10 cellular contexts compared by ENCODE assay signal in genomic region chr2:235432741-235433520, GRCh38.
DNase-seq lines count a peak whose midpoint lies in the region; ATAC-seq and TF ChIP-seq lines count a peak whose summit lies in the region.
"Had no signal": no experiment of that assay in that cellular context is flagged by ENCODE, and none has a peak within 500 bp of the region (broad histone marks: within the 10 kb centered on the region; RNA-seq: fewer than 3 reads in every experiment).

No MANE protein-coding gene starts in this region.

- H4K20me1 ChIP-seq in GM23248 (ENCODE audit: insufficient read depth): no peaks in the 10 kb centered on the region

- H3K79me2 ChIP-seq in GM23248 (ENCODE audit: insufficient read depth): no peaks in the 10 kb centered on the region

- H3K27me3 ChIP-seq in GM23248 (replicated peaks; ENCODE audit: insufficient read depth): no peaks in the 10 kb centered on the region; the same call in 1 of the 2 replicates
- H3K27me3 ChIP-seq in left lung: no peaks in the 10 kb centered on the region
- H3K27me3 ChIP-seq in spleen (replicated peaks in 1 of 7): no peaks in the 10 kb centered on the region

- H3F3A ChIP-seq in GM23248 (ENCODE audit: insufficient read depth): no peaks in the 10 kb centered on the region

- ATAC-seq in left lung: peak; percentile 46
- ATAC-seq in HG03039 (IDR thresholded peaks at IDR 0.05; ENCODE audit: unreplicated experiment): no peak
- ATAC-seq in SK-N-SH treated with all-trans-retinoic acid at 6 μM for 48 hours: no peak

- H3K4me3 ChIP-seq in GM23248 (no peak overlapping the region), left lung (no peak overlapping the region), spleen (no peak overlapping the region)

- 68% methylated on average over 17 of the region's 17 CpGs for WGBS in GM23248 (ENCODE audit: low coverage in 1 of 2, low lambda C conversion rate in 2 of 2, missing lambda C conversion rate in 2 of 2), 2 experiments
- WGBS in spleen, 5 donors: 55 to 74% (median 56%) methylated on average over 17 of the region's 17 CpGs

- no peak for TF ChIP-seq POLR2A in spleen (IDR thresholded peaks at IDR 0.05)

- no peak overlapping the region for H3K27ac ChIP-seq in GM23248
- peak overlapping the region; percentile 31 to 51 for H3K27ac ChIP-seq in left lung
- H3K27ac ChIP-seq in spleen: peak overlapping the region; percentile 53 to 88 (median 80)

- no peaks in the 10 kb centered on the region for H3K9me2 ChIP-seq in GM23248 (ENCODE audit: insufficient read depth)

- H2AFZ ChIP-seq in GM23248: peak overlapping the region; percentile 72

- H3K36me3 ChIP-seq in GM23248 (ENCODE audit: low read depth) (no peaks in the 10 kb centered on the region), left lung (no peaks in the 10 kb centered on the region), spleen (no peaks in the 10 kb centered on the region)

- in situ Hi-C loops in GM23248 (cut with MboI): no loop called here

- H3K9ac ChIP-seq in GM23248: no peak overlapping the region

- H3K4me2 ChIP-seq in GM23248 (ENCODE audit: unreplicated experiment): no peak overlapping the region

- TF ChIP-seq CTCF in left lung (IDR thresholded peaks at IDR 0.05): no peak
- TF ChIP-seq CTCF in spleen (IDR thresholded peaks at IDR 0.05 in 8 of 11, conservative IDR thresholded peaks at IDR 0.05 in 3 of 11): no peak

- intact Hi-C loops in left lung (cut with DNase I) (no loop called here), spleen (cut with DNase I; ENCODE audit: low total_unique reads) (no loop called here)

- peaks cover 10% of the 10 kb centered on the region; the same call in 1 of the 2 replicates for H3K4me1 ChIP-seq in GM23248 (ENCODE audit: insufficient read depth)
- no peaks in the 10 kb centered on the region for H3K4me1 ChIP-seq in left lung
- H3K4me1 ChIP-seq in spleen: peaks cover 0 to 28% (median 13%) of the 10 kb centered on the region in 6 donors

- no peak for DNase-seq in GM23248
- peak; percentile 56 for DNase-seq in cerebellar cortex (ENCODE audit: low spot score)
- DNase-seq in left lung: no peak
- peak; percentile 74 for DNase-seq in spleen
- DNase-seq in NCI-H128 (lab: John Stamatoyannopoulos, UW; ENCODE audit: unreplicated experiment): no peak
- no peak for DNase-seq in NCI-H1436 treated with DMSO at 0.1 percent for 48 hours (lab: John Stamatoyannopoulos, UW)
- DNase-seq: activated CD8-positive, alpha-beta memory T cell treated with anti-CD3 and anti-CD28 coated beads for 24 hours; NCI-H1048 had no signal

- H3K9me3 ChIP-seq in GM23248 (ENCODE audit: low read depth) (no peaks in the 10 kb centered on the region), left lung (no peaks in the 10 kb centered on the region), spleen (no peaks in the 10 kb centered on the region)

TF ChIP-seq in SK-N-SH treated with all-trans-retinoic acid at 6 μM for 48 hours, 23 proteins besides CTCF, POLR2A, EP300 and RAD21:
- no peak for TF ChIP-seq GLIS3 (CRISPR knock-in tag; IDR thresholded peaks at IDR 0.05)
- TF ChIP-seq SNAI2 (CRISPR knock-in tag; IDR thresholded peaks at IDR 0.05): no peak
- no peak for TF ChIP-seq TOX (CRISPR knock-in tag; IDR thresholded peaks at IDR 0.05; ENCODE audit: borderline replicate concordance)
- TF ChIP-seq ZNF70 (CRISPR knock-in tag; IDR thresholded peaks at IDR 0.05): no peak
- TF ChIP-seq CREB5 (CRISPR knock-in tag; IDR thresholded peaks at IDR 0.05; ENCODE audit: low read depth): no peak
- no peak for TF ChIP-seq TCF4 (CRISPR knock-in tag; IDR thresholded peaks at IDR 0.05; ENCODE audit: borderline replicate concordance)
- no peak for TF ChIP-seq ZFP30 (CRISPR knock-in tag; IDR thresholded peaks at IDR 0.05)
- no peak for TF ChIP-seq ISL1 (CRISPR knock-in tag; IDR thresholded peaks at IDR 0.05)
- no peak for TF ChIP-seq POU6F1 (CRISPR knock-in tag; IDR thresholded peaks at IDR 0.05; ENCODE audit: borderline replicate concordance, low read depth)
- no peak for TF ChIP-seq ZNF8 (CRISPR knock-in tag; IDR thresholded peaks at IDR 0.05)

Comparison
In these comparisons a context has a peak if more than half of its experiments do, and no peak if none do; other contexts are left out.
1. DNase-seq: peak in cerebellar cortex (single experiment) and spleen (single experiment); none in GM23248 (single experiment), left lung (0 of 2), NCI-H128 (single experiment) and NCI-H1436 treated with DMSO at 0.1 percent for 48 hours (single experiment).